In genomic region chr16:64236351-64236750, GRCh38 we compare ENCODE assay signal across 34 cellular contexts.
"Had no signal": no experiment of that assay in that cellular context is flagged by ENCODE, and none has a peak within 500 bp of the region (broad histone marks: within the 10 kb centered on the region; RNA-seq: fewer than 3 reads in every experiment).

No MANE protein-coding gene starts in this region.

- H3K27ac ChIP-seq: adrenal gland, body of pancreas, breast epithelium, PC-9, RWPE1, SJCRH30, SK-N-MC had no signal

- H3K27me3 ChIP-seq: adrenal gland, body of pancreas, breast epithelium, MG63, SJCRH30 had no signal

- H3K4me1 ChIP-seq: adrenal gland, body of pancreas, breast epithelium, SJCRH30 had no signal

- DNase-seq: activated CD4-positive, alpha-beta memory T cell treated with anti-CD3 and anti-CD28 coated beads for 36 hours; activated CD4-positive, alpha-beta T cell treated with anti-CD3 and anti-CD28 coated beads for 4 hours; activated CD4-positive, alpha-beta T cell treated with anti-CD3 and anti-CD28 coated beads, Interleukin-2, amount 50 U/mL, for 1 hour; activated CD8-positive, alpha-beta memory T cell treated with anti-CD3 and anti-CD28 coated beads, Interleukin-2, amount 50 U/mL, for 4 hours; activated gamma-delta T cell treated with Interleukin-2 at 50 U/mL for 16 hours; activated naive CD4-positive, alpha-beta T cell treated with anti-CD3 and anti-CD28 coated beads for 36 hours; activated T-cell treated with anti-CD3 and anti-CD28 coated beads for 4 hours; activated T-cell treated with anti-CD3 and anti-CD28 coated beads, Interleukin-2, amount 50 U/mL, for 4 hours; body of pancreas; caudate nucleus; Kasumi-1; KBM-7; MG63; NCI-H1048; NCI-H1105 treated with DMSO at 0.1 percent for 48 hours; NCI-H1436; NCI-H1694; NCI-H1930; NCI-H2081 treated with DMSO at 0.1 percent for 48 hours; NCI-H345; NCI-H526; NCI-H748 treated with DMSO at 0.1 percent for 48 hours; NK-92 treated with Interleukin-12 subunit alpha and Interleukin-12 subunit beta, amount 100 ng/mL, for 24 hours; PC-9; SHP77; SJCRH30; T1000 had no signal

- H3K4me3 ChIP-seq: adrenal gland, body of pancreas, breast epithelium, MG63, PC-9, SJCRH30, SK-N-MC had no signal

- H3K9me3 ChIP-seq: adrenal gland, body of pancreas, breast epithelium, MG63, SJCRH30 had no signal

- H3K36me3 ChIP-seq: adrenal gland, breast epithelium, MG63, SJCRH30 had no signal

- ATAC-seq: activated CD4-positive, CD25-positive, alpha-beta regulatory T cell treated with anti-CD3 and anti-CD28 coated beads, Interleukin-2, amount 50 U/mL, for 24 hours; activated naive CD4-positive, alpha-beta T cell treated with anti-CD3 and anti-CD28 coated beads, Interleukin-2, amount 50 U/mL, for 72 hours; activated T-cell treated with anti-CD3 and anti-CD28 coated beads, Interleukin-2, amount 50 U/mL, for 4 hours; body of pancreas; WTC11 had no signal
